In the genomic region with DNA sequence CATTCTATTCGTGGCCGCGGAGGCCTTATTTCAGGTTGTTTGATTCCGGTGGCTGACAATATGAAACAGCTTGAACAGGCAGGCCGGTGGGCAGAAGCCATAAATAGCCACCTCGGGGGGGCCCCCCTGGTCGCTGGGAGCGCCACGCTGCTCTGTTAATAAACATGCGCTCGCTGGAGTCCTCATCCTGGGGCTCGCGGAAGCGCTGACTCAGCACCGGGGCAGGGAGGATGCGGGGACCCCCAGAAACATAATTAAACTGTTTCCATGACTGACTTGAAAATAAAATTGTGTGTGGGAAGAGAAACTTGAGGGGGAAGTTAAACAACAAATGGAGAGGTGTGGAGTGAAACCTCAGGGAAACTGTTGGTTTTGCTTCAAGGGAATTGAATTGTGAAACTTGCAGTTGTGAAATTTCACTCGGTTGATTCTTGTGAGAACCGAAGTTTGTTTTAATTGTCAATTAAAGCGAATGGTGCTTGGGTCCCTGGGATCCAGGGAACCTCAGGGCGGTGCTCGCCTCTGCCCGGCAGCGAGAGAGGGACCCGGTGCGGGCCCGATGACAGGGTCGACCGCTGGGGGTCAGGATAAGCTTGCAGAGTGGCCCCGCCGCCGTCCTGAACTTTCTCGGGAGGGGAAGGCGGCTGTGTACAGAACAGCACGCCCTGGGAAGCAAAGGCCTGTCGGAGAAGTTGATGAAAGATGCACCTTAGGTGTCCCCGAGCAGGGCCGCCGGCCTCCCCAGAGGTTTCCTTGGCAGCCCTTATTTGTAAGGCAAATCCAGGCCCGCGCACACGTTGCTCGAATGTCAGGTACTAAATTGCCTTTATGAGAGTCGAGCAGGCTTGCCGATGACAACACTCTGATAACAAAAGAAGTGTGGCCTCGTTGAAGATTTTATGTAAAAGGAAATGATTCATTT, we compare ENCODE assay signal across 8 cellular contexts.
DNase-seq lines count a peak whose midpoint lies in the region; ATAC-seq and TF ChIP-seq lines count a peak whose summit lies in the region.

No MANE protein-coding gene starts in this region.

- peaks cover 3% of the 10 kb centered on the region for H3K27me3 Mint-ChIP-seq in GM23338 (ENCODE audit: insufficient read depth, low read depth, poor library complexity)
- H3K27me3 Mint-ChIP-seq in activated T-helper 17 cell treated with anti-CD3 and anti-CD28 coated beads, Interleukin-2, amount 50 U/mL, for 72 hours = peaks cover 42% of the 10 kb centered on the region

- H3K9ac ChIP-seq in Loucy (ENCODE audit: low read depth, low read length, poor library complexity, severe bottlenecking) = no peak overlapping the region

- peak overlapping the region; percentile 60 for H3K4me3 Mint-ChIP-seq in GM23338
- peak overlapping the region; percentile 76 for H3K4me3 Mint-ChIP-seq in activated T-helper 17 cell treated with anti-CD3 and anti-CD28 coated beads, Interleukin-2, amount 50 U/mL, for 72 hours

- no peaks in the 10 kb centered on the region for H3F3A ChIP-seq in GM23338 (replicated peaks; ENCODE audit: low read depth)
- no peaks in the 10 kb centered on the region for H3F3A ChIP-seq in Loucy (ENCODE audit: low read depth)

- peak; percentile 87 for DNase-seq in GM12865 (ENCODE audit: low read depth)
- peak; percentile 90 for DNase-seq in GM23338 (ENCODE audit: low spot score)
- peak; percentile 76 to 86 (median 81) for DNase-seq in heart left ventricle
- DNase-seq in posterior cingulate gyrus = peak; percentile 45 to 94 (median 60)
- no peak for DNase-seq in activated CD4-positive, CD25-positive, alpha-beta regulatory T cell treated with anti-CD3 and anti-CD28 coated beads, Interleukin-2, amount 50 U/mL, for 72 hours
- no peak for DNase-seq in NK-92 (lab: John Stamatoyannopoulos, UW; ENCODE audit: unreplicated experiment)

- H3K27ac Mint-ChIP-seq in GM23338 = peak overlapping the region; percentile 20; the same call in 1 of the 2 replicates
- H3K27ac Mint-ChIP-seq in activated T-helper 17 cell treated with anti-CD3 and anti-CD28 coated beads, Interleukin-2, amount 50 U/mL, for 72 hours = peak overlapping the region; percentile 8

- peak; percentile 95 for ATAC-seq in GM23338
- peak; percentile 56 for ATAC-seq in activated T-helper 17 cell treated with anti-CD3 and anti-CD28 coated beads, Interleukin-2, amount 50 U/mL, for 72 hours (replicated peaks)
- ATAC-seq in heart left ventricle = peak; percentile 89 to 95 (median 94)

- H3K9me2 ChIP-seq in GM23338 (ENCODE audit: insufficient read depth) (no peaks in the 10 kb centered on the region; the same call in 1 of the 2 replicates), Loucy (replicated peaks; ENCODE audit: low read depth, low read length) (no peaks in the 10 kb centered on the region)

- TF ChIP-seq CTCF in GM12865 (IDR thresholded peaks at IDR 0.05; ENCODE audit: insufficient read depth, low read depth, low read length, missing control alignments) (peak; percentile 54), GM23338 (conservative IDR thresholded peaks at IDR 0.05; ENCODE audit: low read depth in 2 of 2) (peak; percentile 62 to 85), Loucy (conservative IDR thresholded peaks at IDR 0.05; ENCODE audit: low read length) (no peak), heart left ventricle (IDR thresholded peaks at IDR 0.05) (peak; percentile 40 to 75 (median 62))

- intact Hi-C loops in heart left ventricle (cut with DNase I) = loop anchor here in 7 of 10 donors (5.0 to 10.0 kb wide), 8 partner anchors 123 to 1151 kb away; partner anchors contain the start of gene LMO4 (in 3 of the 7)
- intact Hi-C loops in posterior cingulate gyrus (cut with DNase I) = no loop called here

- no peaks in the 10 kb centered on the region for H3K27me3 ChIP-seq in GM23338 (ENCODE audit: insufficient read depth)
- no peaks in the 10 kb centered on the region for H3K27me3 ChIP-seq in Loucy (ENCODE audit: insufficient read depth, low read length, poor library complexity, severe bottlenecking)
- H3K27me3 ChIP-seq in heart left ventricle = no peaks in the 10 kb centered on the region

- H3K4me2 ChIP-seq in GM23338 (peak overlapping the region; percentile 90), Loucy (ENCODE audit: low read depth, low read length, poor library complexity, severe bottlenecking) (no peak overlapping the region)

- no peaks in the 10 kb centered on the region for H4K20me1 ChIP-seq in GM23338 (replicated peaks; ENCODE audit: insufficient read depth)
- no peaks in the 10 kb centered on the region for H4K20me1 ChIP-seq in Loucy (ENCODE audit: insufficient read depth, low read length, poor library complexity, severe bottlenecking)

- no peaks in the 10 kb centered on the region for H3K36me3 Mint-ChIP-seq in GM23338 (ENCODE audit: low read depth)
- H3K36me3 Mint-ChIP-seq in activated T-helper 17 cell treated with anti-CD3 and anti-CD28 coated beads, Interleukin-2, amount 50 U/mL, for 72 hours (ENCODE audit: low read depth) = no peaks in the 10 kb centered on the region

- peaks cover 51% of the 10 kb centered on the region for H3K4me1 Mint-ChIP-seq in GM23338
- H3K4me1 Mint-ChIP-seq in activated T-helper 17 cell treated with anti-CD3 and anti-CD28 coated beads, Interleukin-2, amount 50 U/mL, for 72 hours = peaks cover 8% of the 10 kb centered on the region

- H3K4me1 ChIP-seq in GM23338 (ENCODE audit: insufficient read depth) (peaks cover 44% of the 10 kb centered on the region), Loucy (ENCODE audit: insufficient read depth, low read length, poor library complexity, severe bottlenecking) (no peaks in the 10 kb centered on the region), heart left ventricle (peaks cover 0 to 42% (median 11%) of the 10 kb centered on the region in 12 donors)

- TF ChIP-seq POLR2A in heart left ventricle (IDR thresholded peaks at IDR 0.05) = no peak

- no peaks in the 10 kb centered on the region; the same call in 2 of the 3 replicates for H3K9me3 Mint-ChIP-seq in GM23338
- H3K9me3 Mint-ChIP-seq in activated T-helper 17 cell treated with anti-CD3 and anti-CD28 coated beads, Interleukin-2, amount 50 U/mL, for 72 hours = no peaks in the 10 kb centered on the region

- H3K27ac ChIP-seq in GM23338 (ENCODE audit: low read depth) (no peak overlapping the region; the same call in 1 of the 2 replicates), heart left ventricle (peak overlapping the region in 10 of 12 donors; percentile 31 to 69 (median 41))

- WGBS in heart left ventricle, 4 donors = 7 to 11% (median 9%) methylated on average over 43 to 45 of the region's 45 CpGs

- peak overlapping the region; percentile 96 for H2AFZ ChIP-seq in GM23338
- peak overlapping the region; percentile 7; the same call in 1 of the 2 replicates for H2AFZ ChIP-seq in Loucy (ENCODE audit: low read length)

- no peaks in the 10 kb centered on the region for H3K9me3 ChIP-seq in Loucy (ENCODE audit: insufficient read depth, low read depth, low read length)
- no peaks in the 10 kb centered on the region for H3K9me3 ChIP-seq in heart left ventricle

- no peaks in the 10 kb centered on the region for H3K79me2 ChIP-seq in GM23338 (replicated peaks; ENCODE audit: insufficient read depth)
- H3K79me2 ChIP-seq in Loucy (ENCODE audit: insufficient read depth, low read length) = no peaks in the 10 kb centered on the region

- H3K36me3 ChIP-seq in GM23338 (ENCODE audit: insufficient read depth) (no peaks in the 10 kb centered on the region), Loucy (ENCODE audit: insufficient read depth, low read length) (no peaks in the 10 kb centered on the region), heart left ventricle (no peaks in the 10 kb centered on the region)

- peak overlapping the region; percentile 45 for H3K4me3 ChIP-seq in GM12865 (ENCODE audit: low read depth, low read length)
- peak overlapping the region; percentile 61 for H3K4me3 ChIP-seq in GM23338
- no peak overlapping the region for H3K4me3 ChIP-seq in Loucy (ENCODE audit: low read length, poor library complexity, severe bottlenecking)
- peak overlapping the region in 10 of 12 donors; percentile 5 to 52 (median 38) for H3K4me3 ChIP-seq in heart left ventricle

TF ChIP-seq in GM23338, 12 proteins besides CTCF, POLR2A, EP300 and RAD21 (continues in another document):
- TF ChIP-seq ZNF114 (CRISPR knock-in tag; IDR thresholded peaks at IDR 0.05) = no peak

Comparison
In these comparisons a context has a peak if more than half of its experiments do, and no peak if none do; other contexts are left out.
1. DNase-seq: peak in GM12865 (single experiment), GM23338 (single experiment), heart left ventricle (5 of 5) and posterior cingulate gyrus (10 of 10); none in activated CD4-positive, CD25-positive, alpha-beta regulatory T cell treated with anti-CD3 and anti-CD28 coated beads, Interleukin-2, amount 50 U/mL, for 72 hours (single experiment) and NK-92 (single experiment).
2. Peak in every context shown above with its lines, with median percentiles within 50 percentile points of each other: ATAC-seq.